8 cellular contexts compared by ENCODE assay signal in genomic region chr13:41222259-41222852, GRCh38. TPM values are rescaled to one million over a fixed set of nuclear protein-coding genes. Genes with fewer than 3 reads are reported as not detected.
A peak's percentile ranks its signal among the peaks of the same experiment; 100 is the strongest.
DNase-seq lines count a peak whose midpoint lies in the region; ATAC-seq, FAIRE-seq and TF ChIP-seq lines count a peak whose summit lies in the region.

No MANE protein-coding gene starts in this region.

- 0 out of 5 replicates have a peak, but pooled peaks cover 0 to 2% of the 10 kb centered on the region in 2 experiments for H3K4me1 ChIP-seq in K562 (replicated peaks in 1 of 2; ENCODE audit: control insufficient read depth in 2 of 2, insufficient read depth in 2 of 2, low read length in 2 of 2)
- H3K4me1 ChIP-seq in iPS-18a (ENCODE audit: control insufficient read depth, low read depth, low read length), result no peaks in the 10 kb centered on the region

- intact Hi-C loops in K562 (cut with micrococcal nuclease), result loop anchor here (1.0 kb wide), 2 partner anchors 147 to 168 kb away; no protein-coding TSS in a partner anchor

- POLR2A ChIA-PET in K562 (lab: Yijun Ruan, JAX), result no interaction called here

- TF ChIP-seq POLR2A in K562 (conservative IDR thresholded peaks at IDR 0.05), result no peak

- H4K20me1 ChIP-seq in K562 (replicated peaks; ENCODE audit: control insufficient read depth, insufficient read depth, low read length), result no peaks in the 10 kb centered on the region

- WGBS in K562 (ENCODE audit: insufficient coverage, low coverage, missing lambda C conversion rate), result 33% methylated on average over 6 of the region's 6 CpGs

- H3K4me3 ChIP-seq in K562 (no peak overlapping the region), iPS-18a (ENCODE audit: low read length) (no peak overlapping the region)

- peak; percentile 55 to 71 (median 63) for TF ChIP-seq CTCF in K562 (IDR thresholded peaks at IDR 0.05 in 2 of 3, conservative IDR thresholded peaks at IDR 0.05 in 1 of 3; ENCODE audit: insufficient read depth in 2 of 3, low read depth in 1 of 3, low read length in 3 of 3)

- H3K9me1 ChIP-seq in K562 (ENCODE audit: control insufficient read depth, insufficient read depth, low read length), result no peaks in the 10 kb centered on the region

- H3K36me3 ChIP-seq in K562 (ENCODE audit: control insufficient read depth, insufficient read depth, low read length) (peaks cover 23% of the 10 kb centered on the region), iPS-18a (ENCODE audit: control insufficient read depth, low read depth, low read length) (no peaks in the 10 kb centered on the region)

- TF ChIP-seq EP300 in K562 (IDR thresholded peaks at IDR 0.05; ENCODE audit: low read length), result no peak

- H2AFZ ChIP-seq in K562 (ENCODE audit: low read depth, low read length), result no peak overlapping the region

- CTCF ChIA-PET in K562 (lab: Yijun Ruan, JAX; ENCODE audit: low intra/inter-chr PET ratio), result interaction anchor here (0.5 to 2.2 kb wide), 6 partner anchors 145 to 1250 kb away, joined by 3 to 10 read pairs (median 3); no protein-coding TSS in a partner anchor

- H3K27me3 ChIP-seq in K562 (ENCODE audit: control insufficient read depth in 2 of 2, insufficient read depth in 2 of 2, low read length in 2 of 2), result no peaks in the 10 kb centered on the region
- no peaks in the 10 kb centered on the region for H3K27me3 ChIP-seq in iPS-18a (ENCODE audit: control insufficient read depth, insufficient read depth, low read length)

- H3K4me2 ChIP-seq in K562 (ENCODE audit: insufficient read depth, low read length), result no peak overlapping the region

- H3K9ac ChIP-seq in K562 (ENCODE audit: insufficient read depth in 1 of 2, low read depth in 2 of 2, low read length in 2 of 2) (no peak overlapping the region), iPS-18a (ENCODE audit: low read length) (no peak overlapping the region)

- in situ Hi-C loops in K562 (cut with MboI), result no loop called here

- ATAC-seq in GM21529 (IDR thresholded peaks at IDR 0.05; ENCODE audit: unreplicated experiment) (peak; percentile 79), K562 (peak; percentile 93), GM19467 (IDR thresholded peaks at IDR 0.05; ENCODE audit: unreplicated experiment) (no peak)

- no peaks in the 10 kb centered on the region for H3K79me2 ChIP-seq in K562 (ENCODE audit: control insufficient read depth, insufficient read depth, low read length)

- no peaks in the 10 kb centered on the region for H3K9me3 ChIP-seq in K562 (replicated peaks; ENCODE audit: control insufficient read depth, insufficient read depth, low read depth, low read length)
- no peaks in the 10 kb centered on the region for H3K9me3 ChIP-seq in iPS-18a (ENCODE audit: control insufficient read depth, low read depth, low read length)

- peak; percentile 81 for FAIRE-seq in K562 (lab: Jason Lieb, UNC)

- H3K27ac ChIP-seq in K562 (ENCODE audit: extremely low read depth, low read depth, low read length), result no peak overlapping the region
- H3K27ac ChIP-seq in iPS-18a (ENCODE audit: low read length), result peak overlapping the region; percentile 30

- DNase-seq in DMS53 treated with DMSO at 0.1 percent for 48 hours (lab: John Stamatoyannopoulos, UW; ENCODE audit: unreplicated experiment) (peak; percentile 41), LoVo (ENCODE audit: low spot score) (peak; percentile 56), T-helper 2 cell (peak in 4 of 5 experiments; percentile 7 to 65 (median 12)), K562 (ENCODE audit: extremely low read depth in 1 of 4, low spot score in 3 of 4) (peak; percentile 55 to 59 (median 58))
- peak; percentile 43 for DNase-seq in stimulated activated CD4-positive, alpha-beta T cell treated with anti-CD3 and anti-CD28 coated beads, Interleukin-1b, Interleukin-23, amount 100 ng/mL, for 48 hours

- peak; percentile 62 to 77 for TF ChIP-seq RAD21 in K562 (CRISPR knock-in tag; conservative IDR thresholded peaks at IDR 0.05 in 1 of 2, IDR thresholded peaks at IDR 0.05 in 1 of 2)

- no TSS peak for BruUV-seq in K562 (replicated peaks; lab: Mats Ljungman, UMichigan)

TF ChIP-seq in K562, 482 proteins besides CTCF, POLR2A, EP300 and RAD21 (continues in another document):
- TF ChIP-seq ZZZ3 (IDR thresholded peaks at IDR 0.05) (no peak), KDM1A (IDR thresholded peaks at IDR 0.05) (no peak), ZBTB5 (IDR thresholded peaks at IDR 0.05) (no peak), DEAF1 (CRISPR knock-in tag; IDR thresholded peaks at IDR 0.05) (0 out of 2 replicates have a peak, but pooled peaks have one; percentile 30), TFAP4 (CRISPR knock-in tag; IDR thresholded peaks at IDR 0.05; ENCODE audit: borderline replicate concordance) (no peak)

RNA-seq across cellular contexts. Expression of gene KBTBD7, which starts 28.0 kb away (rescaled TPM):
- total RNA-seq in K562 (2011; cell fraction: chromatin; rRNA removed; ENCODE audit: low replicate concordance), result 4.3 and 4.7 TPM in 2 replicates
- total RNA-seq in K562 (2011; cell fraction: nucleolus; rRNA removed), result 5.2 and 6.4 TPM in 2 replicates
- total RNA-seq in K562 (2011; cell fraction: nucleoplasm; rRNA removed), result 3.7 and 4.8 TPM in 2 replicates
- 2.3 and 3.7 TPM in 2 replicates for total RNA-seq in K562 (2014; rRNA removed)
- total RNA-seq in K562 (2014; rRNA removed; fragmentation: Illumina TruSeq; extraction: Trizol), result 3.5 and 3.6 TPM in 2 replicates
- 3.9 and 4.1 TPM in 2 replicates for total RNA-seq in K562 (2015; rRNA removed; fragmentation: Illumina TruSeq; extraction: Trizol)
- total RNA-seq in K562 (2021), result 4.4 and 4.5 TPM in 2 replicates
- 3.6 and 3.9 TPM in 2 replicates for polyA plus RNA-seq in K562 (2011; rRNA removed)
- 3.9 and 4.1 TPM in 2 replicates for polyA plus RNA-seq in K562 (2011; cell fraction: cytosol; rRNA removed)
- polyA plus RNA-seq in K562 (2011; cell fraction: nucleus; rRNA removed), result 2.3 and 2.8 TPM in 2 replicates
- 3.0 and 3.5 TPM in 2 replicates for polyA plus RNA-seq in K562 (2012)
- 2.9 and 3.3 TPM in 2 replicates for polyA plus RNA-seq in K562 (2014; fragmentation: Illumina TruSeq; extraction: Trizol)
- 1 to 10 TPM; 1.8 to 2.3 TPM for polyA plus RNA-seq in K562 (2014; fragmentation: Nextera tagmentation; extraction: Ambion mirVana)
- 2.5 TPM in 2 replicates for polyA plus RNA-seq in K562 (2014; rRNA removed)
- polyA minus RNA-seq in K562 (2011; rRNA and poly(A)+ RNA removed), result 9.9 and 10.9 TPM in 2 replicates
- polyA minus RNA-seq in K562 (2011; cell fraction: cytosol; rRNA and poly(A)+ RNA removed), result 4.7 and 6.4 TPM in 2 replicates
- 5.5 and 11.1 TPM in 2 replicates for polyA minus RNA-seq in K562 (2011; cell fraction: nucleus; rRNA and poly(A)+ RNA removed)

RNA-seq across cellular contexts. Expression of gene MTRF1, which starts 41.0 kb away (rescaled TPM):
- 42.8 and 88.7 TPM in 2 replicates for total RNA-seq in K562 (2011; cell fraction: chromatin; rRNA removed; ENCODE audit: low replicate concordance)
- 18.0 and 18.7 TPM in 2 replicates for total RNA-seq in K562 (2011; cell fraction: nucleolus; rRNA removed)
- total RNA-seq in K562 (2011; cell fraction: nucleoplasm; rRNA removed), result 27.5 and 40.8 TPM in 2 replicates
- total RNA-seq in K562 (2014; rRNA removed), result 12.5 and 14.0 TPM in 2 replicates
- total RNA-seq in K562 (2014; rRNA removed; fragmentation: Illumina TruSeq; extraction: Trizol), result 21.4 and 25.1 TPM in 2 replicates
- total RNA-seq in K562 (2015; rRNA removed; fragmentation: Illumina TruSeq; extraction: Trizol), result 16.8 and 18.8 TPM in 2 replicates
- 13.0 and 15.1 TPM in 2 replicates for total RNA-seq in K562 (2021)
- 25.2 and 33.7 TPM in 2 replicates for polyA plus RNA-seq in K562 (2011; rRNA removed)
- 6.1 and 9.4 TPM in 2 replicates for polyA plus RNA-seq in K562 (2011; cell fraction: cytosol; rRNA removed)
- polyA plus RNA-seq in K562 (2011; cell fraction: nucleus; rRNA removed), result 24.9 and 30.7 TPM in 2 replicates
- polyA plus RNA-seq in K562 (2012), result 9.2 and 12.8 TPM in 2 replicates
- 17.6 and 20.6 TPM in 2 replicates for polyA plus RNA-seq in K562 (2014; fragmentation: Illumina TruSeq; extraction: Trizol)
- polyA plus RNA-seq in K562 (2014; fragmentation: Nextera tagmentation; extraction: Ambion mirVana), result 10 to 100 TPM; 19.0 to 20.7 TPM
- 20.1 and 25.5 TPM in 2 replicates for polyA plus RNA-seq in K562 (2014; rRNA removed)
- polyA minus RNA-seq in K562 (2011; rRNA and poly(A)+ RNA removed), result 29.5 and 36.6 TPM in 2 replicates
- 10.2 and 16.1 TPM in 2 replicates for polyA minus RNA-seq in K562 (2011; cell fraction: cytosol; rRNA and poly(A)+ RNA removed)
- 12.1 and 18.9 TPM in 2 replicates for polyA minus RNA-seq in K562 (2011; cell fraction: nucleus; rRNA and poly(A)+ RNA removed)
